In genomic region chrX:87005183-87005582, GRCh38 we compare ENCODE assay signal across 7 cellular contexts.
"Had no signal": no experiment of that assay in that cellular context is flagged by ENCODE, and none has a peak within 500 bp of the region (broad histone marks: within the 10 kb centered on the region; RNA-seq: fewer than 3 reads in every experiment).

No MANE protein-coding gene starts in this region.

- H3K4me3 ChIP-seq: GM12878 had no signal

- ATAC-seq: GM12878 had no signal

- FAIRE-seq: G401.6, GM12878, GM12892, GM18507, GM19239 had no signal

- DNase-seq: GDM1, GF-D8 had no signal
